8 cellular contexts compared by ENCODE assay signal in genomic region chr1:248807067-248807737, GRCh38. TPM values are rescaled to one million over a fixed set of nuclear protein-coding genes. Genes with fewer than 3 reads are reported as not detected.
DNase-seq lines count a peak whose midpoint lies in the region; ATAC-seq and TF ChIP-seq lines count a peak whose summit lies in the region.
"Had no signal": no experiment of that assay in that cellular context is flagged by ENCODE, and none has a peak within 500 bp of the region (broad histone marks: within the 10 kb centered on the region; RNA-seq: fewer than 3 reads in every experiment).

No MANE protein-coding gene starts in this region.

- H3K27me3 ChIP-seq in liver (ENCODE audit: control insufficient read depth in 4 of 4, insufficient read depth in 4 of 4, low read length in 3 of 4) = no peaks in the 10 kb centered on the region

- H3K27ac ChIP-seq in VCaP = no peak overlapping the region
- H3K27ac ChIP-seq in liver (ENCODE audit: low read depth in 1 of 2, low read length in 2 of 2) = no peak overlapping the region
- H3K27ac ChIP-seq: epithelial cell of prostate had no signal

- no peak overlapping the region for H3K4me3 ChIP-seq in GM12865 (ENCODE audit: low read depth, low read length)
- H3K4me3 ChIP-seq in liver (ENCODE audit: low read depth in 1 of 3, low read length in 3 of 3) = no peak overlapping the region

- H3K36me3 ChIP-seq in liver (ENCODE audit: control insufficient read depth in 4 of 4, insufficient read depth in 3 of 4, low read depth in 1 of 4, low read length in 3 of 4) = peaks cover 0 to 2% (median 0%) of the 10 kb centered on the region in 4 donors

- H3K9me3 ChIP-seq in liver (ENCODE audit: control insufficient read depth in 4 of 4, low read length in 3 of 4) = no peaks in the 10 kb centered on the region

- peak; percentile 91 for TF ChIP-seq CTCF in GM12865 (IDR thresholded peaks at IDR 0.05; ENCODE audit: insufficient read depth, low read depth, low read length, missing control alignments)
- peak; percentile 88 for TF ChIP-seq CTCF in VCaP (conservative IDR thresholded peaks at IDR 0.05)
- peak; percentile 84 for TF ChIP-seq CTCF in liver (IDR thresholded peaks at IDR 0.05; ENCODE audit: low read depth, low read length, missing input control)

- peaks cover 2 to 43% (median 24%) of the 10 kb centered on the region in 4 donors for H3K4me1 ChIP-seq in liver (ENCODE audit: control insufficient read depth in 4 of 4, insufficient read depth in 4 of 4, low read length in 3 of 4)

- no peak overlapping the region for H3K9ac ChIP-seq in liver (ENCODE audit: low read depth in 1 of 2, low read length in 2 of 2)

- WGBS in liver = 42% methylated on average over 15 of the region's 15 CpGs

- peak; percentile 46 for ATAC-seq in GM21723 (IDR thresholded peaks at IDR 0.05; ENCODE audit: unreplicated experiment)

- peak; percentile 77 for DNase-seq in GM12865 (ENCODE audit: low read depth)
- DNase-seq in Kasumi-1 (lab: John Stamatoyannopoulos, UW) = peak; percentile 48 to 57
- peak; percentile 49 for DNase-seq in cerebellar cortex (ENCODE audit: low spot score)
- DNase-seq in stimulated activated CD8-positive, alpha-beta memory T cell treated with anti-CD3 and anti-CD28 coated beads, Interleukin-2, amount 100 ng/mL, for 48 hours (ENCODE audit: low read depth in 2 of 2) = peak; percentile 28 to 47

- peak; percentile 92 to 94 for TF ChIP-seq RAD21 in liver (IDR thresholded peaks at IDR 0.05)

TF ChIP-seq in liver, 16 proteins besides CTCF, POLR2A, EP300 and RAD21:
- no peak for TF ChIP-seq TAF1 (conservative IDR thresholded peaks at IDR 0.05)
- TF ChIP-seq FOXA1 (IDR thresholded peaks at IDR 0.05) = no peak
- no peak for TF ChIP-seq MAX (IDR thresholded peaks at IDR 0.05)
- no peak for TF ChIP-seq JUND (IDR thresholded peaks at IDR 0.05)
- TF ChIP-seq NR2F2 (IDR thresholded peaks at IDR 0.05) = no peak
- TF ChIP-seq FOXA2 (IDR thresholded peaks at IDR 0.05) = no peak
- no peak for TF ChIP-seq HNF4A (conservative IDR thresholded peaks at IDR 0.05)
- no peak for TF ChIP-seq REST (IDR thresholded peaks at IDR 0.05)
- no peak for TF ChIP-seq RXRA (IDR thresholded peaks at IDR 0.05)
- TF ChIP-seq SP1 (IDR thresholded peaks at IDR 0.05) = no peak
- no peak for TF ChIP-seq YY1 (IDR thresholded peaks at IDR 0.05)
- TF ChIP-seq ZBTB33 (IDR thresholded peaks at IDR 0.05) = no peak
- no peak for TF ChIP-seq EGR1 (IDR thresholded peaks at IDR 0.05; ENCODE audit: low read depth in 2 of 2)
- no peak for TF ChIP-seq ATF3 (IDR thresholded peaks at IDR 0.05)
- TF ChIP-seq GABPA (IDR thresholded peaks at IDR 0.05 in 1 of 2, conservative IDR thresholded peaks at IDR 0.05 in 1 of 2) = no peak
- no peak for TF ChIP-seq HNF4G (IDR thresholded peaks at IDR 0.05)

RNA-seq across cellular contexts. Expression of gene SH3BP5L, which starts 18.5 kb away (rescaled TPM):
- total RNA-seq in liver = 10 to 100 TPM; 14.3 to 16.4 TPM
- 10 to 100 TPM in 1 of 2 donors, 1 to 10 TPM in 1; 1.5 to 10.6 TPM for polyA plus RNA-seq in liver

RNA-seq across cellular contexts. Expression of gene ZNF672, which starts 30.8 kb away (rescaled TPM):
- total RNA-seq in liver = 10 to 100 TPM; 22.6 to 28.0 TPM
- polyA plus RNA-seq in liver = 10 to 100 TPM in 1 of 2 donors, 1 to 10 TPM in 1; 6.4 to 17.5 TPM

RNA-seq across cellular contexts. Expression of gene LYPD8, which starts 51.6 kb away (rescaled TPM):
- not detected for total RNA-seq in liver
- polyA plus RNA-seq in liver = not detected

RNA-seq across cellular contexts. Expression of gene ZNF692, which starts 51.7 kb away (rescaled TPM):
- 10 to 100 TPM in 1 of 2 donors, 1 to 10 TPM in 1; 7.8 to 16.3 TPM for total RNA-seq in liver
- 10 to 100 TPM in 1 of 2 donors, 1 to 10 TPM in 1; 8.1 to 12.7 TPM for polyA plus RNA-seq in liver
